In the genomic region with DNA sequence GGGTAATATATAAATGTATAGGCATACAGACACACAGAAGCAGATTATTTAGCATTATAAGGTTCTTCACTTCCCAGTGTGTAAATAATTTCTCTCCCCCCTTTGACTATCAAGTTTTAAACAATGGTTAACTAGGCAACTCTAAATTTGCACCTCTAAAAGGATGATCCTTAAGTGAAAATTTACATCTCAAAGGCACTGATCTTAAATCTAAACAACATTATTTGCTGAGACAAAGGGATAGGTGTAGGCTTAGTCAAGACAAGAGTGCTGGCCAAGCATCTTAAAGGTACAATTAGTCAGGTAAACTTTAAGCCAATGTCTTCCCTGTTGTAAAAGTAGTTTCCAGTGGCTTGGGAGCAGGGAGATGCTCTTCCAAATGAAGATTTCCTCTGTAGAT, we compare ENCODE assay signal across 25 cellular contexts. TPM values are rescaled to one million over a fixed set of nuclear protein-coding genes. Genes with fewer than 3 reads are reported as not detected.
"Had no signal": no experiment of that assay in that cellular context is flagged by ENCODE, and none has a peak within 500 bp of the region (broad histone marks: within the 10 kb centered on the region; RNA-seq: fewer than 3 reads in every experiment).

No MANE protein-coding gene starts in this region.

- H3K4me3 Mint-ChIP-seq: naive thymus-derived CD8-positive, alpha-beta T cell; stimulated activated effector memory CD8-positive, alpha-beta T cell treated with anti-CD3 and anti-CD28 coated beads, Interleukin-12 subunit alpha, Interleukin-12 subunit beta, amount 100 ng/mL, for 72 hours had no signal

- H3K27ac ChIP-seq: dorsolateral prefrontal cortex, neutrophil, psoas muscle, right lobe of liver, tibial artery, upper lobe of left lung, uterus had no signal

- ATAC-seq: left lobe of liver; mucosa of descending colon; naive thymus-derived CD8-positive, alpha-beta T cell; psoas muscle; right lobe of liver; stimulated activated effector memory CD8-positive, alpha-beta T cell treated with anti-CD3 and anti-CD28 coated beads, Interleukin-12 subunit alpha, Interleukin-12 subunit beta, amount 100 ng/mL, for 72 hours; stimulated activated naive CD8-positive, alpha-beta T cell treated with anti-CD3 and anti-CD28 coated beads, Interleukin-15, Interleukin-2, amounts not matched to agents 100 U/mL and 50 U/mL, for 24 hours had no signal

- DNase-seq: cortex of kidney; dorsolateral prefrontal cortex; effector CD8-positive, alpha-beta T cell; foreskin melanocyte; head of caudate nucleus; hippocampal formation; islet precursor cell; mammary epithelial cell; mucosa of descending colon; naive thymus-derived CD8-positive, alpha-beta T cell; psoas muscle; retina; right lobe of liver; stimulated activated CD4-positive, alpha-beta T cell treated with anti-CD3 and anti-CD28 coated beads, Interleukin-4, amount 100 ng/mL, for 1 hour; stimulated activated CD8-positive, alpha-beta memory T cell treated with anti-CD3 and anti-CD28 coated beads, Interleukin-4, amount 100 ng/mL, for 48 hours; stimulated activated naive CD8-positive, alpha-beta T cell treated with anti-CD3 and anti-CD28 coated beads, Interleukin-15, Interleukin-2, amounts not matched to agents 100 U/mL and 50 U/mL, for 24 hours; tibial artery; upper lobe of left lung; uterus had no signal

- H3K36me3 ChIP-seq: neutrophil, right lobe of liver, tibial artery, upper lobe of left lung, uterus had no signal

- H3K36me3 Mint-ChIP-seq: naive thymus-derived CD8-positive, alpha-beta T cell; stimulated activated effector memory CD8-positive, alpha-beta T cell treated with anti-CD3 and anti-CD28 coated beads, Interleukin-12 subunit alpha, Interleukin-12 subunit beta, amount 100 ng/mL, for 72 hours had no signal

- H3K27me3 ChIP-seq: neutrophil, right lobe of liver, tibial artery, upper lobe of left lung had no signal

- H3K4me1 Mint-ChIP-seq: naive thymus-derived CD8-positive, alpha-beta T cell; stimulated activated effector memory CD8-positive, alpha-beta T cell treated with anti-CD3 and anti-CD28 coated beads, Interleukin-12 subunit alpha, Interleukin-12 subunit beta, amount 100 ng/mL, for 72 hours had no signal

- H3K4me1 ChIP-seq: psoas muscle, tibial artery, upper lobe of left lung, uterus had no signal

- H3K27me3 Mint-ChIP-seq: naive thymus-derived CD8-positive, alpha-beta T cell had no signal

- H3K9me3 ChIP-seq: mucosa of descending colon, neutrophil, psoas muscle, right lobe of liver, tibial artery, upper lobe of left lung, uterus had no signal

- H3K4me3 ChIP-seq: dorsolateral prefrontal cortex, mucosa of descending colon, psoas muscle, right lobe of liver, tibial artery, upper lobe of left lung, uterus had no signal

RNA-seq across cellular contexts. Expression of a gene that starts 33.0 kb away (rescaled TPM):
- total RNA-seq: mammary epithelial cell; naive thymus-derived CD8-positive, alpha-beta T cell; osteoblast; psoas muscle; right lobe of liver; upper lobe of left lung had no signal
- polyA plus RNA-seq: esophagus; mammary epithelial cell; naive thymus-derived CD8-positive, alpha-beta T cell; neural cell had no signal
